ENCODE assay signal across 20 cellular contexts in the genomic region with DNA sequence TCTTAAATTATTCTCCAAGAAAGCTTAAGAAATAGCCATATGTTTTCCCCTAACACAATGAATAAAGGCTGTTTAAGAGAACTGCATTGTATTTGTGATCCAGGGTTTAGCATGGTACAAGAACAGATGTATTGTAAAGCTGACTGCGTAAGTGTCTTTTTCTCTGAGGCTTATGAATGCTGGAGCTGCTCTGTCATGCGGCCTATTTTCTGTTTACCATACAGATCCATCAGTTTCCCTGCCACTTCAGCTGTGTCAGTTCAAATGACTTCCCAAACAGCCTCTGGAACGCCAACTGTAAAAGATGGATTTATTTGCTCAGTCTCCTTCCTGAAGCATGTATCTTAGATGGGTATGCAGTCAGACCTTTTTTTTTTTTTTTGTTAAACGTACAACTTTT.
DNase-seq lines count a peak whose midpoint lies in the region; TF ChIP-seq lines count a peak whose summit lies in the region.
"Had no signal": no experiment of that assay in that cellular context is flagged by ENCODE, and none has a peak within 500 bp of the region (broad histone marks: within the 10 kb centered on the region; RNA-seq: fewer than 3 reads in every experiment).

No MANE protein-coding gene starts in this region.

- no peaks in the 10 kb centered on the region for H3K4me1 ChIP-seq in PC-9 (replicated peaks; ENCODE audit: insufficient read depth)
- no peaks in the 10 kb centered on the region for H3K4me1 ChIP-seq in adrenal gland (replicated peaks in 1 of 2)
- H3K4me1 ChIP-seq: BE2C, Caco-2 had no signal

- H3K27me3 ChIP-seq in PC-9 (ENCODE audit: insufficient read depth, low read depth) = no peaks in the 10 kb centered on the region
- no peaks in the 10 kb centered on the region for H3K27me3 ChIP-seq in adrenal gland
- H3K27me3 ChIP-seq: BE2C, MG63 had no signal

- H3K36me3 ChIP-seq in PC-9 (ENCODE audit: low read depth) (no peaks in the 10 kb centered on the region), adrenal gland (replicated peaks in 1 of 2) (no peaks in the 10 kb centered on the region)
- H3K36me3 ChIP-seq: BE2C, MG63 had no signal

- no peak overlapping the region for H2AFZ ChIP-seq in PC-9

- no peaks in the 10 kb centered on the region for H4K20me1 ChIP-seq in PC-9 (ENCODE audit: insufficient read depth)

- TF ChIP-seq POLR2A in adrenal gland (IDR thresholded peaks at IDR 0.05) = no peak

- intact Hi-C loops in PC-9 (cut with micrococcal nuclease; ENCODE audit: unreplicated experiment) = no loop called here
- intact Hi-C loops in adrenal gland (cut with DNase I) = no loop called here

- no peaks in the 10 kb centered on the region for H3F3A ChIP-seq in PC-9 (ENCODE audit: insufficient read depth, low read depth)

- H3K79me2 ChIP-seq in PC-9 (ENCODE audit: low read depth) = no peaks in the 10 kb centered on the region

- WGBS in adrenal gland, 4 donors = 67 to 76% (median 70%) methylated on average over 4 of the region's 4 CpGs

- no peaks in the 10 kb centered on the region for H3K9me2 ChIP-seq in PC-9 (ENCODE audit: insufficient read depth)
- H3K9me2 ChIP-seq: SK-N-SH had no signal

- H3K9me3 ChIP-seq in PC-9 (ENCODE audit: insufficient read depth, low read depth) (no peaks in the 10 kb centered on the region), adrenal gland (replicated peaks in 1 of 3) (no peaks in the 10 kb centered on the region)
- H3K9me3 ChIP-seq: BE2C, MG63, SK-N-SH had no signal

- H3K4me3 ChIP-seq in PC-9 (no peak overlapping the region), adrenal gland (no peak overlapping the region)
- H3K4me3 ChIP-seq: MG63 had no signal

- in situ Hi-C loops in SK-MEL-5 (cut with HindIII; ENCODE audit: low pct_unique_long_range_greater_than_20kb, low sequenced_read_pairs) = no loop called here

- POLR2A ChIA-PET in PC-9 (lab: Charles Lee; ENCODE audit: unreplicated experiment) = interaction anchor here (0.6 kb wide), 1 partner anchor 132 kb away, joined by 4 read pairs; no protein-coding TSS in a partner anchor

- no peak for TF ChIP-seq CTCF in PC-9 (conservative IDR thresholded peaks at IDR 0.05)
- TF ChIP-seq CTCF in adrenal gland (IDR thresholded peaks at IDR 0.05) = no peak

- H3K27ac ChIP-seq in PC-9 (no peak overlapping the region), adrenal gland (no peak overlapping the region)

- CTCF ChIA-PET in PC-9 (lab: Charles Lee) = no interaction called here

- H3K4me2 ChIP-seq in PC-9 = no peak overlapping the region
- H3K4me2 ChIP-seq: SK-N-SH had no signal

- BruUV-seq in PC-9 (replicated peaks; lab: Mats Ljungman, UMichigan) = no TSS peak

- peak; percentile 64 for DNase-seq in NCI-H2171 treated with DMSO at 0.1 percent for 48 hours (lab: John Stamatoyannopoulos, UW)
- DNase-seq in NCI-H2171 (lab: John Stamatoyannopoulos, UW) = no peak
- peak; percentile 68 for DNase-seq in DMS53 (lab: John Stamatoyannopoulos, UW)
- DNase-seq in SK-MEL-5 (ENCODE audit: low read depth, low spot score) = peak; percentile 23
- peak; percentile 79 for DNase-seq in pons (ENCODE audit: low spot score)
- no peak for DNase-seq in PC-9
- no peak for DNase-seq in SIG-M5 (lab: John Stamatoyannopoulos, UW)
- DNase-seq in adrenal gland = no peak
- DNase-seq: BE2C; Caco-2; CD4-positive, CD25-positive, alpha-beta regulatory T cell; GOT3; Kasumi-1; MG63; NCI-H1048; NCI-H146; NCI-H2081 treated with DMSO at 0.1 percent for 48 hours; NCI-H446; NCI-H748 treated with DMSO at 0.1 percent for 48 hours; SK-N-SH had no signal

Comparison
In these comparisons a context has a peak if more than half of its experiments do, and no peak if none do; other contexts are left out.
1. DNase-seq: peak in NCI-H2171 treated with DMSO at 0.1 percent for 48 hours (single experiment), DMS53 (single experiment), SK-MEL-5 (single experiment) and pons (single experiment); none in NCI-H2171 (single experiment), PC-9 (0 of 2), SIG-M5 (single experiment) and adrenal gland (0 of 7).